Comparison of ENCODE assay signal across 8 cellular contexts in genomic region chr19:2578911-2579677, GRCh38.
A peak's percentile ranks its signal among the peaks of the same experiment; 100 is the strongest.
DNase-seq lines count a peak whose midpoint lies in the region; ATAC-seq and TF ChIP-seq lines count a peak whose summit lies in the region.

No MANE protein-coding gene starts in this region.

- 1% methylated on average over 45 to 46 of the region's 46 CpGs for WGBS in esophagus, 2 donors

- peaks cover 0 to 4% of the 10 kb centered on the region in 2 donors for H3K9me3 Mint-ChIP-seq in activated T-cell treated with anti-CD3 and anti-CD28 coated beads, Interleukin-2, amount 50 U/mL, for 72 hours

- H4K20me1 ChIP-seq in PC-3 (ENCODE audit: low read length), result no peaks in the 10 kb centered on the region

- H3K36me3 Mint-ChIP-seq in activated T-cell treated with anti-CD3 and anti-CD28 coated beads, Interleukin-2, amount 50 U/mL, for 72 hours (ENCODE audit: insufficient read depth in 2 of 2), result peaks cover 3 to 10% of the 10 kb centered on the region in 2 donors

- intact Hi-C loops in PC-3 (cut with micrococcal nuclease), result loop anchor here (1.0 kb wide), 3 partner anchors 36 to 103 kb away; partner anchors contain the start of gene GADD45B
- intact Hi-C loops in mucosa of descending colon (cut with DNase I, micrococcal nuclease), result no loop called here

- peak overlapping the region; percentile 64 for H3K4me3 ChIP-seq in AG04449 (ENCODE audit: low read depth, low read length)
- peak overlapping the region; percentile 44 for H3K4me3 ChIP-seq in H7 (ENCODE audit: insufficient read depth, low read depth, low read length)
- peak overlapping the region; percentile 70 for H3K4me3 ChIP-seq in PC-3 (ENCODE audit: low read length)
- H3K4me3 ChIP-seq in esophagus (ENCODE audit: low read depth in 1 of 2, low read length in 2 of 2), result peak overlapping the region; percentile 29 to 36
- H3K4me3 ChIP-seq in mucosa of descending colon, result no peak overlapping the region

- no peak for TF ChIP-seq POLR2A in GM18505 (IDR thresholded peaks at IDR 0.05; ENCODE audit: borderline replicate concordance, extremely low read depth, insufficient read depth, insufficient read length)

- POLR2A ChIA-PET in AG04449 (lab: Yijun Ruan, JAX), result interaction anchor here (0.7 to 7.0 kb wide), 13 partner anchors 23 to 151 kb away, joined by 3 to 240 read pairs (median 4); partner anchors contain the start of genes GADD45B and TIMM13
- POLR2A ChIA-PET in PC-3 (lab: Charles Lee; ENCODE audit: unreplicated experiment), result interaction anchor here (0.6 to 2.3 kb wide), 7 partner anchors 28 to 121 kb away, joined by 4 to 19 read pairs (median 7); partner anchors contain the start of gene GADD45B

- H3K4me1 ChIP-seq in PC-3 (ENCODE audit: insufficient read depth, low read length) (peaks cover 22% of the 10 kb centered on the region), esophagus (ENCODE audit: control insufficient read depth in 2 of 2, insufficient read depth in 2 of 2, low read length in 1 of 2) (peaks cover 0 to 29% of the 10 kb centered on the region in 2 donors), mucosa of descending colon (ENCODE audit: low read depth) (peaks cover 23% of the 10 kb centered on the region)

- H3F3A ChIP-seq in PC-3 (ENCODE audit: low read length, unreplicated experiment), result peaks cover 4% of the 10 kb centered on the region

- H3K4me1 Mint-ChIP-seq in activated T-cell treated with anti-CD3 and anti-CD28 coated beads, Interleukin-2, amount 50 U/mL, for 72 hours (ENCODE audit: low read depth), result no peaks in the 10 kb centered on the region

- H3K27me3 Mint-ChIP-seq in activated T-cell treated with anti-CD3 and anti-CD28 coated beads, Interleukin-2, amount 50 U/mL, for 72 hours (ENCODE audit: low read depth), result peaks cover 7% of the 10 kb centered on the region

- no peaks in the 10 kb centered on the region for H3K9me2 ChIP-seq in PC-3 (replicated peaks; ENCODE audit: low read length)

- CTCF ChIA-PET in AG04449 (lab: Yijun Ruan, JAX) (interaction anchor here (0.6 to 6.3 kb wide), 23 partner anchors 9 to 126 kb away, joined by 3 to 64 read pairs (median 6); partner anchors contain the start of genes GADD45B and LMNB2), PC-3 (lab: Charles Lee) (interaction anchor here (0.5 to 2.0 kb wide), 9 partner anchors 26 to 477 kb away, joined by 3 to 12 read pairs (median 3); partner anchors contain the start of gene GADD45B)

- ATAC-seq in PC-3 (peak; percentile 86), mucosa of descending colon (peak; percentile 79), GM18505 (IDR thresholded peaks at IDR 0.05; ENCODE audit: unreplicated experiment) (no peak)
- ATAC-seq in activated T-cell treated with anti-CD3 and anti-CD28 coated beads, Interleukin-2, amount 50 U/mL, for 72 hours (replicated peaks in 1 of 2), result peak; percentile 75 to 80

- DNase-seq in AG04449 (ENCODE audit: low read depth, low spot score) (peak; percentile 65), H7 (peak; percentile 94), PC-3 (peak; percentile 87), mucosa of descending colon (peak; percentile 87 to 90 (median 90))
- peak; percentile 73 to 78 for DNase-seq in activated T-cell treated with anti-CD3 and anti-CD28 coated beads, Interleukin-2, amount 50 U/mL, for 72 hours
- peak; percentile 28 to 47 for DNase-seq in stimulated activated CD8-positive, alpha-beta memory T cell treated with anti-CD3 and anti-CD28 coated beads, Interleukin-4, amount 100 ng/mL, for 1 hour (ENCODE audit: low read depth in 2 of 2, low spot score in 1 of 2)

- H3K9me3 ChIP-seq in PC-3 (ENCODE audit: low read length), result no peaks in the 10 kb centered on the region
- peaks cover 0 to 9% of the 10 kb centered on the region in 2 donors for H3K9me3 ChIP-seq in esophagus (ENCODE audit: control insufficient read depth in 2 of 2, insufficient read depth in 1 of 2, low read depth in 1 of 2, low read length in 1 of 2)
- peaks cover 4% of the 10 kb centered on the region for H3K9me3 ChIP-seq in mucosa of descending colon

- no peak overlapping the region for H3K27ac Mint-ChIP-seq in activated T-cell treated with anti-CD3 and anti-CD28 coated beads, Interleukin-2, amount 50 U/mL, for 72 hours

- peak overlapping the region; percentile 88 for H2AFZ ChIP-seq in PC-3 (ENCODE audit: low read length)

- H3K27ac ChIP-seq in PC-3 (ENCODE audit: low read length) (peak overlapping the region; percentile 57), esophagus (ENCODE audit: low read depth in 2 of 2, low read length in 1 of 2) (peak overlapping the region; percentile 34 to 84)

- BruUV-seq in PC-3 (replicated peaks; lab: Mats Ljungman, UMichigan), result no TSS peak

- H3K27me3 ChIP-seq in H7 (ENCODE audit: control insufficient read depth, insufficient read depth, low read length) (no peaks in the 10 kb centered on the region), PC-3 (ENCODE audit: low read length) (no peaks in the 10 kb centered on the region), esophagus (ENCODE audit: control insufficient read depth in 1 of 2, insufficient read depth in 2 of 2, low read length in 2 of 2) (no peaks in the 10 kb centered on the region)

- peak overlapping the region; percentile 37 for H3K9ac ChIP-seq in PC-3 (ENCODE audit: low read length)

- TF ChIP-seq CTCF in AG04449 (IDR thresholded peaks at IDR 0.05; ENCODE audit: insufficient read depth, low read length, missing control alignments) (peak; percentile 98), PC-3 (conservative IDR thresholded peaks at IDR 0.05; ENCODE audit: low read depth, low read length) (peak; percentile 84), mucosa of descending colon (IDR thresholded peaks at IDR 0.05) (peak; percentile 73)

- H3K36me3 ChIP-seq in H7 (replicated peaks; ENCODE audit: control insufficient read depth, insufficient read depth, low read length) (no peaks in the 10 kb centered on the region; the same call in 1 of the 2 replicates), PC-3 (ENCODE audit: low read depth, low read length) (no peaks in the 10 kb centered on the region), esophagus (ENCODE audit: control insufficient read depth in 2 of 2, insufficient read depth in 2 of 2, low read length in 1 of 2) (no peaks in the 10 kb centered on the region), mucosa of descending colon (ENCODE audit: low read depth) (no peaks in the 10 kb centered on the region)

- peak overlapping the region; percentile 69 to 71 for H3K4me3 Mint-ChIP-seq in activated T-cell treated with anti-CD3 and anti-CD28 coated beads, Interleukin-2, amount 50 U/mL, for 72 hours

- no peaks in the 10 kb centered on the region for H3K79me2 ChIP-seq in PC-3 (ENCODE audit: low read length)

- peak overlapping the region; percentile 94 for H3K4me2 ChIP-seq in PC-3 (ENCODE audit: low read length)

Comparison
In these comparisons a context has a peak if more than half of its experiments do, and no peak if none do; other contexts are left out.
1. DNase-seq: peak in every context shown above with its lines; median percentile 94 in H7; 90 in mucosa of descending colon; 87 in PC-3; 76 in activated T-cell treated with anti-CD3 and anti-CD28 coated beads, Interleukin-2, amount 50 U/mL, for 72 hours; 65 in AG04449; 38 in stimulated activated CD8-positive, alpha-beta memory T cell treated with anti-CD3 and anti-CD28 coated beads, Interleukin-4, amount 100 ng/mL, for 1 hour.